In genomic region chr13:41554626-41555386, GRCh38 we compare ENCODE assay signal across 8 cellular contexts.
A peak's percentile ranks its signal among the peaks of the same experiment; 100 is the strongest.
DNase-seq lines count a peak whose midpoint lies in the region; ATAC-seq and TF ChIP-seq lines count a peak whose summit lies in the region.

No MANE protein-coding gene starts in this region.

- H3K36me3 ChIP-seq in spleen: no peaks in the 10 kb centered on the region

- no peaks in the 10 kb centered on the region for H3K27me3 ChIP-seq in spleen (replicated peaks in 1 of 7)
- peaks cover 6% of the 10 kb centered on the region for H3K27me3 ChIP-seq in foreskin keratinocyte

- ATAC-seq in GM21526 (IDR thresholded peaks at IDR 0.05; ENCODE audit: low FRiP score, unreplicated experiment): peak; percentile 88
- ATAC-seq in HG03354 (IDR thresholded peaks at IDR 0.05; ENCODE audit: poor library complexity, severe bottlenecking, unreplicated experiment): peak; percentile 89
- no peak for ATAC-seq in foreskin keratinocyte

- TF ChIP-seq CTCF in spleen (IDR thresholded peaks at IDR 0.05 in 8 of 11, conservative IDR thresholded peaks at IDR 0.05 in 3 of 11): no peak
- no peak for TF ChIP-seq CTCF in foreskin keratinocyte (conservative IDR thresholded peaks at IDR 0.05)

- H3K27ac ChIP-seq in spleen (no peak overlapping the region), caudate nucleus (ENCODE audit: low read depth, low read length) (no peak overlapping the region), foreskin keratinocyte (no peak overlapping the region)

- H3K9me3 ChIP-seq in spleen: no peaks in the 10 kb centered on the region

- WGBS in spleen, 5 donors: 83 to 91% (median 85%) methylated on average over 7 to 10 of the region's 10 CpGs

- no peak overlapping the region for H3K4me3 ChIP-seq in spleen

- DNase-seq in activated CD4-positive, alpha-beta T cell treated with anti-CD3 and anti-CD28 coated beads for 48 hours: peak; percentile 65
- no peak for DNase-seq in activated CD4-positive, alpha-beta T cell treated with anti-CD3 and anti-CD28 coated beads for 1 hour
- peak; percentile 81 for DNase-seq in spleen
- DNase-seq in caudate nucleus (lab: John Stamatoyannopoulos, UW): no peak
- no peak for DNase-seq in foreskin keratinocyte
- DNase-seq in pons (ENCODE audit: low spot score): no peak

- no peaks in the 10 kb centered on the region for H3K4me1 ChIP-seq in spleen
- no peaks in the 10 kb centered on the region for H3K4me1 ChIP-seq in foreskin keratinocyte

- TF ChIP-seq POLR2A in spleen (IDR thresholded peaks at IDR 0.05): no peak

- intact Hi-C loops in spleen (cut with DNase I; ENCODE audit: low total_unique reads): no loop called here

Comparison
In these comparisons a context has a peak if more than half of its experiments do, and no peak if none do; other contexts are left out.
1. DNase-seq: peak in activated CD4-positive, alpha-beta T cell treated with anti-CD3 and anti-CD28 coated beads for 48 hours (single experiment) and spleen (single experiment); none in activated CD4-positive, alpha-beta T cell treated with anti-CD3 and anti-CD28 coated beads for 1 hour (single experiment), caudate nucleus (0 of 61), foreskin keratinocyte (0 of 2) and pons (single experiment).